Comparison of ENCODE assay signal across 1 cellular context in genomic region chr6:157323114-157323923, GRCh38.
TF ChIP-seq lines count a peak whose summit lies in the region.

TSS of gene TMEM242 (minus strand) at chr6:157323519. CDS start at chr6:157323499, 20 bp downstream.

TF ChIP-seq in K562, 482 proteins besides CTCF, POLR2A, EP300 and RAD21 (continued from another document and continues in another):
- TF ChIP-seq ARID4B (CRISPR knock-in tag; IDR thresholded peaks at IDR 0.05) = peak; percentile 66
- TF ChIP-seq HDAC2 (IDR thresholded peaks at IDR 0.05) = peak; percentile 93
- no peak for TF ChIP-seq CEBPG (CRISPR knock-in tag; IDR thresholded peaks at IDR 0.05)
- 0 out of 4 replicates have a peak, but pooled peaks of 1 of the 2 experiments have one; percentile 61 for TF ChIP-seq CEBPG (tag; conservative IDR thresholded peaks at IDR 0.05 in 1 of 2, IDR thresholded peaks at IDR 0.05 in 1 of 2)
- peak; percentile 95 for TF ChIP-seq ZNF589 (CRISPR knock-in tag; IDR thresholded peaks at IDR 0.05; ENCODE audit: low read depth)
- TF ChIP-seq RBM39 (optimal IDR thresholded peaks at IDR 0.05; ENCODE audit: low read depth, low read length) = peak; percentile 96
- no peak for TF ChIP-seq BCL6 (CRISPR knock-in tag; IDR thresholded peaks at IDR 0.05)
- TF ChIP-seq SIN3A (IDR thresholded peaks at IDR 0.05; ENCODE audit: borderline replicate concordance in 2 of 2, control insufficient read depth in 1 of 2, low read depth in 2 of 2, low read length in 2 of 2) = peak; percentile 17 to 82; a peak in 1 of 4 replicates
- no peak for TF ChIP-seq HMG20B (CRISPR knock-in tag; IDR thresholded peaks at IDR 0.05)
- no peak for TF ChIP-seq PURB (CRISPR knock-in tag; IDR thresholded peaks at IDR 0.05; ENCODE audit: low read depth)
- TF ChIP-seq EHMT2 (IDR thresholded peaks at IDR 0.05) = peak; percentile 49
- TF ChIP-seq WHSC1 (IDR thresholded peaks at IDR 0.05; ENCODE audit: low read length) = peak; percentile 77
- TF ChIP-seq PTBP1 (IDR thresholded peaks at IDR 0.05; ENCODE audit: low read depth, low read length) = peak; percentile 85; the same call in 1 of the 2 replicates
- TF ChIP-seq ELF2 (CRISPR knock-in tag; IDR thresholded peaks at IDR 0.05) = peak; percentile 29; the same call in 1 of the 2 replicates
- peak; percentile 99 for TF ChIP-seq CBX1 (IDR thresholded peaks at IDR 0.05; ENCODE audit: low read depth)
- TF ChIP-seq LCOR (CRISPR knock-in tag; IDR thresholded peaks at IDR 0.05) = peak; percentile 95
- TF ChIP-seq ZEB2 (IDR thresholded peaks at IDR 0.05) = peak; percentile 97
- TF ChIP-seq ZNF347 (CRISPR knock-in tag; IDR thresholded peaks at IDR 0.05; ENCODE audit: low read depth) = no peak
- no peak for TF ChIP-seq NELFE (IDR thresholded peaks at IDR 0.05; ENCODE audit: insufficient read depth, insufficient read length)
- peak; percentile 50 for TF ChIP-seq POU5F1 (IDR thresholded peaks at IDR 0.05; ENCODE audit: borderline replicate concordance, low read depth, low read length, partially characterized antibody)
- peak; percentile 99 for TF ChIP-seq XRCC5 (IDR thresholded peaks at IDR 0.05; ENCODE audit: low read depth, low read length)
- TF ChIP-seq ZBTB7A (IDR thresholded peaks at IDR 0.05; ENCODE audit: borderline replicate concordance, control insufficient read depth, low read depth, low read length) = peak; percentile 92; the same call in 1 of the 2 replicates
- no peak for TF ChIP-seq ZNF407 (IDR thresholded peaks at IDR 0.05; ENCODE audit: low read depth)
- peak in 1 of 2 experiments; percentile 63; a peak in 1 of 4 replicates for TF ChIP-seq TBL1XR1 (IDR thresholded peaks at IDR 0.05; ENCODE audit: low read length in 2 of 2)
- TF ChIP-seq POLR3A (IDR thresholded peaks at IDR 0.05; ENCODE audit: borderline replicate concordance, extremely low read depth, insufficient read depth, insufficient read length) = no peak
- peak; percentile 99 for TF ChIP-seq POLR2B (IDR thresholded peaks at IDR 0.05; ENCODE audit: low read depth, partially characterized antibody)
- TF ChIP-seq NR2C2 (CRISPR knock-in tag; IDR thresholded peaks at IDR 0.05) = peak; percentile 43; the same call in 1 of the 2 replicates
- peak; percentile 94 for TF ChIP-seq NR2C2 (tag; IDR thresholded peaks at IDR 0.05)
- TF ChIP-seq ZNF57 (CRISPR knock-in tag; IDR thresholded peaks at IDR 0.05) = 0 out of 2 replicates have a peak, but pooled peaks have one; percentile 30
- TF ChIP-seq ZNF436 (CRISPR knock-in tag; IDR thresholded peaks at IDR 0.05) = peak; percentile 70; the same call in 1 of the 2 replicates
- no peak for TF ChIP-seq KHSRP (IDR thresholded peaks at IDR 0.05)
- TF ChIP-seq XRCC3 (IDR thresholded peaks at IDR 0.05) = no peak
- TF ChIP-seq RREB1 (CRISPR knock-in tag; IDR thresholded peaks at IDR 0.05) = peak; percentile 96
- no peak for TF ChIP-seq TRIM25 (IDR thresholded peaks at IDR 0.05; ENCODE audit: borderline replicate concordance)
- TF ChIP-seq ZNF24 (IDR thresholded peaks at IDR 0.05) = peak; percentile 82
- 0 out of 2 replicates have a peak, but pooled peaks have one; percentile 7 for TF ChIP-seq GATA2 (CRISPR knock-in tag; IDR thresholded peaks at IDR 0.05)
- 0 out of 2 replicates have a peak, but pooled peaks have one; percentile 33 for TF ChIP-seq E2F4 (CRISPR knock-in tag; IDR thresholded peaks at IDR 0.05; ENCODE audit: low read depth)
